22 cellular contexts compared by ENCODE assay signal in genomic region chr6:120852293-120852849, GRCh38.
"Had no signal": no experiment of that assay in that cellular context is flagged by ENCODE, and none has a peak within 500 bp of the region (broad histone marks: within the 10 kb centered on the region; RNA-seq: fewer than 3 reads in every experiment).

No MANE protein-coding gene starts in this region.

- H3K27me3 ChIP-seq: Peyer's patch, SJCRH30 had no signal

- H3K4me2 ChIP-seq: KMS-11, PC-9 had no signal

- H3K9ac ChIP-seq: KMS-11 had no signal

- H3K27ac ChIP-seq: KMS-11, PC-9, Peyer's patch, SJCRH30 had no signal

- ATAC-seq: K562, Right ventricle myocardium inferior, SK-N-SH treated with all-trans-retinoic acid at 6 μM for 48 hours had no signal

- H3K4me3 ChIP-seq: K562, PC-9, Peyer's patch, SJCRH30 had no signal

- H3K4me1 Mint-ChIP-seq: IgD-negative memory B cell had no signal

- H3K9me3 ChIP-seq: Peyer's patch, SJCRH30 had no signal

- FAIRE-seq: HTR-8/SVneo, K562 had no signal

- H3K36me3 Mint-ChIP-seq: IgD-negative memory B cell had no signal

- H3K4me3 Mint-ChIP-seq: IgD-negative memory B cell had no signal

- H2AFZ ChIP-seq: PC-9 had no signal

- DNase-seq: Kasumi-1, MM.1S, NCI-H1092 treated with DMSO at 0.1 percent for 48 hours, NCI-H1436, NCI-H187, NCI-H2029, NCI-H2081 treated with DMSO at 0.1 percent for 48 hours, NCI-H2227 treated with DMSO at 0.1 percent for 48 hours, NCI-H524, NCI-H526 treated with DMSO at 0.1 percent for 48 hours, NCI-H774, OCI-M1, PC-9, SHP77 treated with DMSO at 0.1 percent for 48 hours, SJCRH30 had no signal

- H3K27ac Mint-ChIP-seq: IgD-negative memory B cell had no signal

- H3K4me1 ChIP-seq: Peyer's patch, SJCRH30 had no signal

- H3K36me3 ChIP-seq: Peyer's patch, SJCRH30 had no signal

- H3K27me3 Mint-ChIP-seq: IgD-negative memory B cell had no signal
